In genomic region chr7:41931263-41931646, GRCh38 we compare ENCODE assay signal across 16 cellular contexts.
"Had no signal": no experiment of that assay in that cellular context is flagged by ENCODE, and none has a peak within 500 bp of the region (broad histone marks: within the 10 kb centered on the region; RNA-seq: fewer than 3 reads in every experiment).

No MANE protein-coding gene starts in this region.

- H3K9me3 Mint-ChIP-seq: activated CD8-positive, alpha-beta T cell treated with anti-CD3 and anti-CD28 coated beads for 36 hours; activated naive CD4-positive, alpha-beta T cell treated with anti-CD3 and anti-CD28 coated beads for 36 hours; central memory CD8-positive, alpha-beta T cell; naive thymus-derived CD8-positive, alpha-beta T cell had no signal

- H3K4me3 Mint-ChIP-seq: activated CD8-positive, alpha-beta T cell treated with anti-CD3 and anti-CD28 coated beads for 36 hours; activated naive CD4-positive, alpha-beta T cell treated with anti-CD3 and anti-CD28 coated beads for 36 hours; central memory CD8-positive, alpha-beta T cell; naive thymus-derived CD8-positive, alpha-beta T cell had no signal

- ATAC-seq: activated CD8-positive, alpha-beta T cell treated with anti-CD3 and anti-CD28 coated beads for 36 hours; body of pancreas; gastrocnemius medialis; left lobe of liver; mucosa of descending colon; naive thymus-derived CD8-positive, alpha-beta T cell; right cardiac atrium had no signal

- FAIRE-seq: small intestine had no signal

- H3K4me1 Mint-ChIP-seq: central memory CD8-positive, alpha-beta T cell had no signal

- H3K36me3 Mint-ChIP-seq: naive thymus-derived CD8-positive, alpha-beta T cell had no signal

- DNase-seq: activated CD4-positive, alpha-beta T cell treated with anti-CD3 and anti-CD28 coated beads for 4 hours; activated CD8-positive, alpha-beta memory T cell treated with anti-CD3 and anti-CD28 coated beads, Interleukin-2, amount 50 U/mL, for 48 hours; activated CD8-positive, alpha-beta T cell treated with anti-CD3 and anti-CD28 coated beads for 36 hours; activated naive CD4-positive, alpha-beta T cell treated with anti-CD3 and anti-CD28 coated beads for 36 hours; adrenal gland; body of pancreas; effector memory CD4-positive, alpha-beta T cell; gastrocnemius medialis; islet precursor cell; mucosa of descending colon; naive thymus-derived CD8-positive, alpha-beta T cell; right cardiac atrium; small intestine; transverse colon had no signal

- H3K27ac Mint-ChIP-seq: activated CD8-positive, alpha-beta T cell treated with anti-CD3 and anti-CD28 coated beads for 36 hours; activated naive CD4-positive, alpha-beta T cell treated with anti-CD3 and anti-CD28 coated beads for 36 hours; naive thymus-derived CD8-positive, alpha-beta T cell had no signal
